Comparison of ENCODE assay signal across 23 cellular contexts in the genomic region with DNA sequence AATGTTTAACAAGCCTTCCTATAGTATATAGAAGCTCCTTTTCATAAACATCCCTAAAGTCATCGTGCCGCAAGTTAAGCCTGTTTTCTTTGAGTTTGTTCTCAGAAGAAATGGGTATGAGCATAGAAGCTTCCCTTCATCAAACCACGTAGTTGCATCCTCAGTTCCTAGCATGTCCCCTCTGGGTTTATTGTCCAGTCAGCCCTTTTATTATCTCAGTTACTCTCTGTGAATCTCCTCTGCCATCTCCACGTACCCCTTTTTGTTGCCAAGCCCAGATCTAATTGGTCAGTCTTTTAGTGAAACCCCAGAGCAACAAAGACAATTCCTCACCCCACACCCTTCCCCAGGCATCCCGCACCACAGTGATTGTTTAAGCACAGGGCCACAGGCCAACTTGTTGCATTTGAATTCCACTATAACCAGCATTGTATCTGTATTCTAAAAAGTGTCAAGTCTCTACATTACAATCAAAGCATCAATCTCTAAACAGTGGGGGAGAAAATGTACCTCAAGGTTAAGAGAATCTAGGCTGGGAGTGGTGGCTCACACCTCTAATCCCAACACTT.
"Had no signal": no experiment of that assay in that cellular context is flagged by ENCODE, and none has a peak within 500 bp of the region (broad histone marks: within the 10 kb centered on the region; RNA-seq: fewer than 3 reads in every experiment).

No MANE protein-coding gene starts in this region.

- DNase-seq: activated CD4-positive, alpha-beta T cell treated with anti-CD3 and anti-CD28 coated beads for 1 hour; activated CD4-positive, alpha-beta T cell treated with anti-CD3 and anti-CD28 coated beads, Interleukin-2, amount 50 U/mL, for 1 hour; activated CD8-positive, alpha-beta T cell treated with anti-CD3 and anti-CD28 coated beads, Interleukin-2, amount 10 ng/mL, durations not matched to agents 7 days and 5 days; activated effector memory CD4-positive, alpha-beta T cell treated with Interleukin-2 at 50 U/mL for 16 hours; activated naive CD4-positive, alpha-beta T cell treated with Interleukin-2 at 50 U/mL for 16 hours; anterior cingulate cortex; cerebellar nuclear complex; colonic mucosa; effector memory CD4-positive, alpha-beta T cell; erythroblast; gastrocnemius medialis; hippocampal formation; kidney; left colon; mammary epithelial cell; naive B cell; spleen; stimulated activated naive CD4-positive, alpha-beta T cell; SW 1271 had no signal

- H3K4me3 Mint-ChIP-seq: activated CD8-positive, alpha-beta T cell treated with anti-CD3 and anti-CD28 coated beads, Interleukin-2, amount 10 ng/mL, durations not matched to agents 7 days and 5 days; activated naive CD8-positive, alpha-beta T cell; T-helper 1 cell treated with Interleukin-12 subunit alpha and Interleukin-12 subunit beta and Interleukin-4 antibody, amounts not matched to agents 30 μg/mL and 1 μg/mL, for 36 hours had no signal

- H3K27me3 ChIP-seq: colonic mucosa, gastrocnemius medialis, right atrium auricular region, spleen, tibial nerve had no signal

- H3K9me3 Mint-ChIP-seq: naive B cell; T-helper 1 cell treated with Interleukin-12 subunit alpha and Interleukin-12 subunit beta and Interleukin-4 antibody, amounts not matched to agents 30 μg/mL and 1 μg/mL, for 36 hours had no signal

- H3K4me1 ChIP-seq: colonic mucosa, gastrocnemius medialis, right atrium auricular region, spleen, tibial nerve had no signal

- H3K4me3 ChIP-seq: colonic mucosa, gastrocnemius medialis, right atrium auricular region, spleen, tibial nerve had no signal

- H3K36me3 ChIP-seq: colonic mucosa, gastrocnemius medialis, right atrium auricular region, spleen, tibial nerve had no signal

- H3K27ac ChIP-seq: colonic mucosa, gastrocnemius medialis, right atrium auricular region, spleen, tibial nerve had no signal

- H3K36me3 Mint-ChIP-seq: activated naive CD8-positive, alpha-beta T cell; naive B cell had no signal

- FAIRE-seq: kidney had no signal

- H3K4me1 Mint-ChIP-seq: naive B cell had no signal

- H3K9me3 ChIP-seq: colonic mucosa, gastrocnemius medialis, right atrium auricular region, spleen, tibial nerve had no signal

- H3K27me3 Mint-ChIP-seq: activated naive CD8-positive, alpha-beta T cell had no signal

- H3K27ac Mint-ChIP-seq: activated CD8-positive, alpha-beta T cell treated with anti-CD3 and anti-CD28 coated beads, Interleukin-2, amount 10 ng/mL, durations not matched to agents 7 days and 5 days; activated naive CD8-positive, alpha-beta T cell; T-helper 1 cell treated with Interleukin-12 subunit alpha and Interleukin-12 subunit beta and Interleukin-4 antibody, amounts not matched to agents 30 μg/mL and 1 μg/mL, for 36 hours had no signal

- ATAC-seq: activated CD8-positive, alpha-beta T cell treated with anti-CD3 and anti-CD28 coated beads, Interleukin-2, amount 10 ng/mL, durations not matched to agents 7 days and 5 days; gastrocnemius medialis; left colon had no signal
